8 cellular contexts compared by ENCODE assay signal in genomic region chr3:5226783-5227182, GRCh38. TPM values are rescaled to one million over a fixed set of nuclear protein-coding genes. Genes with fewer than 3 reads are reported as not detected.
DNase-seq lines count a peak whose midpoint lies in the region; ATAC-seq, FAIRE-seq and TF ChIP-seq lines count a peak whose summit lies in the region.

No MANE protein-coding gene starts in this region.

- no peak overlapping the region for H3K27ac ChIP-seq in A549
- H3K27ac ChIP-seq in fibroblast of lung (ENCODE audit: insufficient read depth, low read length) = no peak overlapping the region

- H3K9me3 ChIP-seq in A549 (no peaks in the 10 kb centered on the region), fibroblast of lung (ENCODE audit: control insufficient read depth, insufficient read depth, low read depth, low read length) (no peaks in the 10 kb centered on the region)

- H3K4me1 ChIP-seq in A549 = no peaks in the 10 kb centered on the region
- H3K4me1 ChIP-seq in fibroblast of lung (ENCODE audit: control insufficient read depth, extremely low read depth, insufficient read depth, low read length) = no peaks in the 10 kb centered on the region

- H3K36me3 ChIP-seq in fibroblast of lung (ENCODE audit: control insufficient read depth, insufficient read depth, low read length) = no peaks in the 10 kb centered on the region

- 20% methylated on average over 6 of the region's 6 CpGs for WGBS in A549 (ENCODE audit: missing lambda C conversion rate)

- no peak overlapping the region for H3K4me3 Mint-ChIP-seq in natural killer cell treated with Interleukin-12 subunit alpha and Interleukin-12 subunit beta and Interleukin-15 and Interleukin-18, amount 100 ng/mL, for 72 hours
- no peak overlapping the region for H3K4me3 Mint-ChIP-seq in activated T-helper 1 cell treated with anti-CD3 and anti-CD28 coated beads, Interleukin-12 subunit alpha, Interleukin-12 subunit beta, Interleukin-2, Interleukin-4 antibody, amounts not matched to agents 30 ng/mL and 10 ng/mL and 1 ng/mL, durations not matched to agents 14 hours and 24 hours and 36 hours

- H3K4me3 ChIP-seq in A549 (no peak overlapping the region), fibroblast of lung (replicated peaks in 1 of 4; ENCODE audit: control extremely low read depth in 1 of 4, insufficient read depth in 1 of 4, low read depth in 3 of 4, low read length in 4 of 4) (no peak overlapping the region)

- POLR2A ChIA-PET in A549 (lab: Yijun Ruan, JAX) = no interaction called here

- no peaks in the 10 kb centered on the region for H3K27me3 Mint-ChIP-seq in natural killer cell treated with Interleukin-12 subunit alpha and Interleukin-12 subunit beta and Interleukin-15 and Interleukin-18, amount 100 ng/mL, for 72 hours
- peaks cover 2% of the 10 kb centered on the region for H3K27me3 Mint-ChIP-seq in activated T-helper 1 cell treated with anti-CD3 and anti-CD28 coated beads, Interleukin-12 subunit alpha, Interleukin-12 subunit beta, Interleukin-2, Interleukin-4 antibody, amounts not matched to agents 30 ng/mL and 10 ng/mL and 1 ng/mL, durations not matched to agents 14 hours and 24 hours and 36 hours (ENCODE audit: insufficient read depth)

- ATAC-seq in A549 (0 out of 6 replicates have a peak, but pooled peaks of 1 of the 2 experiments have one; percentile 30), GM18502 (IDR thresholded peaks at IDR 0.05; ENCODE audit: poor library complexity, unreplicated experiment) (peak; percentile 44)
- no peak for ATAC-seq in natural killer cell treated with Interleukin-12 subunit alpha and Interleukin-12 subunit beta and Interleukin-15 and Interleukin-18, amount 100 ng/mL, for 72 hours

- no peaks in the 10 kb centered on the region for H3K9me3 Mint-ChIP-seq in natural killer cell treated with Interleukin-12 subunit alpha and Interleukin-12 subunit beta and Interleukin-15 and Interleukin-18, amount 100 ng/mL, for 72 hours
- H3K9me3 Mint-ChIP-seq in activated T-helper 1 cell treated with anti-CD3 and anti-CD28 coated beads, Interleukin-12 subunit alpha, Interleukin-12 subunit beta, Interleukin-2, Interleukin-4 antibody, amounts not matched to agents 30 ng/mL and 10 ng/mL and 1 ng/mL, durations not matched to agents 14 hours and 24 hours and 36 hours = no peaks in the 10 kb centered on the region

- no peak overlapping the region for H3K9ac ChIP-seq in fibroblast of lung (ENCODE audit: insufficient read depth, low read length)

- intact Hi-C loops in activated T-helper 1 cell treated with anti-CD3 and anti-CD28 coated beads, Interleukin-12 subunit alpha, Interleukin-12 subunit beta, Interleukin-2, Interleukin-4 antibody, amounts not matched to agents 30 ng/mL and 10 ng/mL and 1 ng/mL, durations not matched to agents 14 hours and 24 hours and 36 hours (cut with micrococcal nuclease) = no loop called here

- DNase-seq in A549 (ENCODE audit: low read depth in 1 of 2, low spot score in 1 of 2) (peak in 1 of 2 experiments; percentile 29), NOMO-1 treated with DMSO at 0.1 percent for 48 hours (lab: John Stamatoyannopoulos, UW; ENCODE audit: unreplicated experiment) (peak; percentile 62), fibroblast of lung (ENCODE audit: low read depth in 2 of 2) (peak; percentile 27 to 61), urothelium cell line (ENCODE audit: low spot score) (peak; percentile 32), foreskin melanocyte (no peak)
- DNase-seq in natural killer cell treated with Interleukin-12 subunit alpha and Interleukin-12 subunit beta and Interleukin-15 and Interleukin-18, amount 100 ng/mL, for 72 hours (ENCODE audit: low spot score) = no peak
- DNase-seq in activated T-helper 1 cell treated with anti-CD3 and anti-CD28 coated beads, Interleukin-12 subunit alpha, Interleukin-12 subunit beta, Interleukin-2, Interleukin-4 antibody, amounts not matched to agents 30 ng/mL and 10 ng/mL and 1 ng/mL, durations not matched to agents 14 hours and 24 hours and 36 hours (ENCODE audit: low spot score) = no peak

- no peak overlapping the region for H2AFZ ChIP-seq in fibroblast of lung (ENCODE audit: low read length)

- no peak overlapping the region for H3K27ac Mint-ChIP-seq in natural killer cell treated with Interleukin-12 subunit alpha and Interleukin-12 subunit beta and Interleukin-15 and Interleukin-18, amount 100 ng/mL, for 72 hours
- no peak overlapping the region for H3K27ac Mint-ChIP-seq in activated T-helper 1 cell treated with anti-CD3 and anti-CD28 coated beads, Interleukin-12 subunit alpha, Interleukin-12 subunit beta, Interleukin-2, Interleukin-4 antibody, amounts not matched to agents 30 ng/mL and 10 ng/mL and 1 ng/mL, durations not matched to agents 14 hours and 24 hours and 36 hours

- H3K36me3 Mint-ChIP-seq in natural killer cell treated with Interleukin-12 subunit alpha and Interleukin-12 subunit beta and Interleukin-15 and Interleukin-18, amount 100 ng/mL, for 72 hours = peaks cover 5% of the 10 kb centered on the region
- no peaks in the 10 kb centered on the region for H3K36me3 Mint-ChIP-seq in activated T-helper 1 cell treated with anti-CD3 and anti-CD28 coated beads, Interleukin-12 subunit alpha, Interleukin-12 subunit beta, Interleukin-2, Interleukin-4 antibody, amounts not matched to agents 30 ng/mL and 10 ng/mL and 1 ng/mL, durations not matched to agents 14 hours and 24 hours and 36 hours (ENCODE audit: low read depth)

- no peak for TF ChIP-seq EP300 in A549 (IDR thresholded peaks at IDR 0.05)

- H4K20me1 ChIP-seq in fibroblast of lung (ENCODE audit: control insufficient read depth, extremely low read depth, insufficient read depth, low read length) = no peaks in the 10 kb centered on the region

- CTCF ChIA-PET in A549 (lab: Yijun Ruan, JAX) = interaction anchor here (0.6 to 1.7 kb wide), 13 partner anchors 9 to 1576 kb away, joined by 3 to 4 read pairs (median 4); no protein-coding TSS in a partner anchor

- TF ChIP-seq POLR2A in A549 (IDR thresholded peaks at IDR 0.05; ENCODE audit: low read length) = no peak

- TF ChIP-seq RAD21 in A549 (conservative IDR thresholded peaks at IDR 0.05 in 1 of 2, IDR thresholded peaks at IDR 0.05 in 1 of 2) = peak; percentile 68 to 73

- H3K4me2 ChIP-seq in A549 (no peak overlapping the region), fibroblast of lung (ENCODE audit: extremely low read depth, insufficient read depth, low read length) (no peak overlapping the region)

- H3K79me2 ChIP-seq in fibroblast of lung (ENCODE audit: control insufficient read depth, insufficient read depth, low read length) = no peaks in the 10 kb centered on the region

- FAIRE-seq in A549 (lab: Jason Lieb, UNC) (no peak), urothelium cell line (lab: Jason Lieb, UNC) (no peak)

- TF ChIP-seq CTCF in A549 (IDR thresholded peaks at IDR 0.05) (peak; percentile 56), fibroblast of lung (conservative IDR thresholded peaks at IDR 0.05 in 1 of 2, IDR thresholded peaks at IDR 0.05 in 1 of 2; ENCODE audit: low read depth in 1 of 2, low read length in 2 of 2) (peak; percentile 38 to 53)

- no peaks in the 10 kb centered on the region for H3K27me3 ChIP-seq in fibroblast of lung (ENCODE audit: control insufficient read depth, insufficient read depth, low read length)

- no peaks in the 10 kb centered on the region for H3K4me1 Mint-ChIP-seq in natural killer cell treated with Interleukin-12 subunit alpha and Interleukin-12 subunit beta and Interleukin-15 and Interleukin-18, amount 100 ng/mL, for 72 hours (ENCODE audit: low read depth in 2 of 2)
- H3K4me1 Mint-ChIP-seq in activated T-helper 1 cell treated with anti-CD3 and anti-CD28 coated beads, Interleukin-12 subunit alpha, Interleukin-12 subunit beta, Interleukin-2, Interleukin-4 antibody, amounts not matched to agents 30 ng/mL and 10 ng/mL and 1 ng/mL, durations not matched to agents 14 hours and 24 hours and 36 hours (ENCODE audit: low read depth) = no peaks in the 10 kb centered on the region

TF ChIP-seq in A549, 52 proteins besides CTCF, POLR2A, EP300 and RAD21:
- no peak for TF ChIP-seq MAZ (IDR thresholded peaks at IDR 0.05; ENCODE audit: borderline replicate concordance, low read depth, low read length)
- TF ChIP-seq SMC3 (IDR thresholded peaks at IDR 0.05) = peak; percentile 51

RNA-seq across cellular contexts. Expression of gene EDEM1, which starts 39.3 kb away (rescaled TPM):
- polyA plus RNA-seq in A549 (2011; rRNA removed) = 39.4 and 40.9 TPM in 2 replicates
- 9.2 and 11.9 TPM in 2 replicates for polyA plus RNA-seq in A549 (2012; cell fraction: cytosol; rRNA removed)
- 10.8 and 12.4 TPM in 2 replicates for polyA plus RNA-seq in A549 (2012; cell fraction: nucleus; rRNA removed)
- polyA plus RNA-seq in A549 (2017; fragmentation: RNase III; extraction: RNeasy Plus Mini Kit Qiagen cat#74134 plus additional on column Dnase treatment) = 15.2 to 16.8 TPM (median 16.3 TPM) in 3 replicates
- polyA minus RNA-seq in A549 (2011; rRNA and poly(A)+ RNA removed) = 40.9 and 43.8 TPM in 2 replicates
- 20.8 and 23.6 TPM in 2 replicates for total RNA-seq in fibroblast of lung
- polyA plus RNA-seq in fibroblast of lung = 41.9 and 42.4 TPM in 2 replicates
- 21.4 and 22.0 TPM in 2 replicates for polyA plus RNA-seq in fibroblast of lung (2012)
- 26.2 and 32.4 TPM in 2 replicates for polyA minus RNA-seq in fibroblast of lung (ENCODE audit: low replicate concordance)
- total RNA-seq in natural killer cell treated with Interleukin-12 subunit alpha and Interleukin-12 subunit beta and Interleukin-15 and Interleukin-18, amount 100 ng/mL, for 72 hours = 100 to 1,000 TPM; 109 to 171 TPM
- total RNA-seq in activated T-helper 1 cell treated with anti-CD3 and anti-CD28 coated beads, Interleukin-12 subunit alpha, Interleukin-12 subunit beta, Interleukin-2, Interleukin-4 antibody, amounts not matched to agents 30 ng/mL and 10 ng/mL and 1 ng/mL, durations not matched to agents 14 hours and 24 hours and 36 hours = 169 and 192 TPM in 2 replicates

Comparison
In these comparisons a context has a peak if more than half of its experiments do, and no peak if none do; other contexts are left out.
1. DNase-seq: peak in NOMO-1 treated with DMSO at 0.1 percent for 48 hours (single experiment), fibroblast of lung (2 of 2) and urothelium cell line (single experiment); none in natural killer cell treated with Interleukin-12 subunit alpha and Interleukin-12 subunit beta and Interleukin-15 and Interleukin-18, amount 100 ng/mL, for 72 hours (single experiment), foreskin melanocyte (single experiment) and activated T-helper 1 cell treated with anti-CD3 and anti-CD28 coated beads, Interleukin-12 subunit alpha, Interleukin-12 subunit beta, Interleukin-2, Interleukin-4 antibody, amounts not matched to agents 30 ng/mL and 10 ng/mL and 1 ng/mL, durations not matched to agents 14 hours and 24 hours and 36 hours (single experiment).